ENCODE assay signal across 12 cellular contexts in genomic region chrX:35919536-35920309, GRCh38. TPM values are rescaled to one million over a fixed set of nuclear protein-coding genes. Genes with fewer than 3 reads are reported as not detected.
DNase-seq lines count a peak whose midpoint lies in the region; ATAC-seq, FAIRE-seq and TF ChIP-seq lines count a peak whose summit lies in the region.
"Had no signal": no experiment of that assay in that cellular context is flagged by ENCODE, and none has a peak within 500 bp of the region (broad histone marks: within the 10 kb centered on the region; RNA-seq: fewer than 3 reads in every experiment).

Gene CFAP47, plus strand, starts transcription at chrX:35919734. Its CDS starts 66 bp downstream, at chrX:35919800.

- FAIRE-seq in RCC 7860 (lab: Jason Lieb, UNC), result no peak

- intact Hi-C loops in spleen (cut with DNase I; ENCODE audit: low total_unique reads), result no loop called here

- 6 to 34% (median 21%) methylated on average over 14 to 38 of the region's 38 CpGs for WGBS in spleen, 5 donors

- H3K9me3 Mint-ChIP-seq in WTC11, result no peaks in the 10 kb centered on the region
- peaks cover 1% of the 10 kb centered on the region for H3K9me3 Mint-ChIP-seq in activated naive CD4-positive, alpha-beta T cell treated with anti-CD3 and anti-CD28 coated beads, Interleukin-2, amount 10 ng/mL, durations not matched to agents 7 days and 5 days
- H3K9me3 Mint-ChIP-seq: activated T-cell treated with anti-CD3 and anti-CD28 coated beads, Interleukin-2, amount 50 U/mL, for 24 hours had no signal

- TF ChIP-seq CTCF in WTC11 (IDR thresholded peaks at IDR 0.05), result no peak
- TF ChIP-seq CTCF in spleen (IDR thresholded peaks at IDR 0.05 in 8 of 11, conservative IDR thresholded peaks at IDR 0.05 in 3 of 11), result no peak

- CTCF ChIA-PET in WTC11 (lab: Charles Lee), result no interaction called here
- CTCF ChIA-PET in activated naive CD4-positive, alpha-beta T cell treated with anti-CD3 and anti-CD28 coated beads, Interleukin-2, amount 10 ng/mL, durations not matched to agents 7 days and 5 days (lab: Charles Lee), result no interaction called here

- no peak within 1 kb of the TSS for H3K27ac ChIP-seq in spleen
- H3K27ac ChIP-seq: 22Rv1 had no signal

- peak within 1 kb of the TSS in 2 of 8 donors; percentile 20 to 49 for H3K4me3 ChIP-seq in spleen

- no peaks in the 10 kb centered on the region for H3K4me1 Mint-ChIP-seq in WTC11
- H3K4me1 Mint-ChIP-seq in activated naive CD4-positive, alpha-beta T cell treated with anti-CD3 and anti-CD28 coated beads, Interleukin-2, amount 10 ng/mL, durations not matched to agents 7 days and 5 days, result no peaks in the 10 kb centered on the region
- H3K4me1 Mint-ChIP-seq: naive B cell had no signal

- H3K4me1 ChIP-seq in spleen, result no peaks in the 10 kb centered on the region

- peak; percentile 97 for ATAC-seq in WTC11

- TF ChIP-seq POLR2A in spleen (IDR thresholded peaks at IDR 0.05), result no peak

- POLR2A ChIA-PET in WTC11 (lab: Charles Lee), result no interaction called here

- H3K9me3 ChIP-seq in spleen, result no peaks in the 10 kb centered on the region

- H3K27ac Mint-ChIP-seq in WTC11, result no peak within 1 kb of the TSS
- H3K27ac Mint-ChIP-seq in activated naive CD4-positive, alpha-beta T cell treated with anti-CD3 and anti-CD28 coated beads, Interleukin-2, amount 10 ng/mL, durations not matched to agents 7 days and 5 days, result no peak within 1 kb of the TSS
- H3K27ac Mint-ChIP-seq: activated T-cell treated with anti-CD3 and anti-CD28 coated beads, Interleukin-2, amount 50 U/mL, for 24 hours; naive B cell had no signal

- H3K36me3 Mint-ChIP-seq in WTC11, result no peaks in the 10 kb centered on the region
- no peaks in the 10 kb centered on the region for H3K36me3 Mint-ChIP-seq in activated naive CD4-positive, alpha-beta T cell treated with anti-CD3 and anti-CD28 coated beads, Interleukin-2, amount 10 ng/mL, durations not matched to agents 7 days and 5 days
- H3K36me3 Mint-ChIP-seq: naive B cell had no signal

- H3K36me3 ChIP-seq in spleen, result no peaks in the 10 kb centered on the region

- DNase-seq in DMS153 (lab: John Stamatoyannopoulos, UW) (peak; percentile 41), DMS153 treated with DMSO at 0.1 percent for 48 hours (lab: John Stamatoyannopoulos, UW; ENCODE audit: unreplicated experiment) (no peak), WTC11 (ENCODE audit: low spot score) (peak; percentile 64), inferior parietal cortex (ENCODE audit: extremely low spot score) (peak; percentile 6), spleen (peak; percentile 63), RCC 7860 (ENCODE audit: low spot score) (no peak)
- DNase-seq in activated naive CD4-positive, alpha-beta T cell treated with anti-CD3 and anti-CD28 coated beads, Interleukin-2, amount 10 ng/mL, durations not matched to agents 7 days and 5 days, result no peak
- no peak for DNase-seq in stimulated activated CD4-positive, alpha-beta T cell treated with anti-CD3 and anti-CD28 coated beads, Interleukin-2, amount 100 ng/mL, for 24 hours
- DNase-seq: activated T-cell treated with anti-CD3 and anti-CD28 coated beads, Interleukin-2, amount 50 U/mL, for 24 hours; naive B cell; NCI-H2171 had no signal

- peaks cover 4% of the 10 kb centered on the region for H3K27me3 Mint-ChIP-seq in WTC11 (ENCODE audit: low read depth)
- no peaks in the 10 kb centered on the region for H3K27me3 Mint-ChIP-seq in activated naive CD4-positive, alpha-beta T cell treated with anti-CD3 and anti-CD28 coated beads, Interleukin-2, amount 10 ng/mL, durations not matched to agents 7 days and 5 days
- H3K27me3 Mint-ChIP-seq: naive B cell had no signal

- H3K27me3 ChIP-seq in spleen (replicated peaks in 1 of 7), result peaks cover 0 to 4% (median 0%) of the 10 kb centered on the region in 7 donors

- peak within 1 kb of the TSS; percentile 68 for H3K4me3 Mint-ChIP-seq in WTC11
- H3K4me3 Mint-ChIP-seq in activated naive CD4-positive, alpha-beta T cell treated with anti-CD3 and anti-CD28 coated beads, Interleukin-2, amount 10 ng/mL, durations not matched to agents 7 days and 5 days, result no peak within 1 kb of the TSS
- H3K4me3 Mint-ChIP-seq: activated T-cell treated with anti-CD3 and anti-CD28 coated beads, Interleukin-2, amount 50 U/mL, for 24 hours; naive B cell had no signal

TF ChIP-seq in WTC11, 78 proteins besides CTCF, POLR2A, EP300 and RAD21:
- TF ChIP-seq ZSCAN18 (CRISPR knock-in tag; IDR thresholded peaks at IDR 0.05), result no peak
- no peak for TF ChIP-seq GABPB1 (CRISPR knock-in tag; IDR thresholded peaks at IDR 0.05)
TF ChIP-seq in WTC11: peak in this region for 0.

RNA-seq across cellular contexts. Expression of gene CFAP47, which starts in this region (rescaled TPM):
- total RNA-seq in WTC11 (2021), result 0.07 TPM in 1 of 3 replicates, not detected in the others
- under 1 TPM in 4 of 7 donors, not detected in 3; 0.09 to 0.33 (median 0.19) TPM for total RNA-seq in spleen
- polyA plus RNA-seq in spleen, result under 1 TPM in 1 of 3 donors, not detected in 2; 0.03 TPM

Comparison
In these comparisons a context has a peak if more than half of its experiments do, and no peak if none do; other contexts are left out.
1. DNase-seq: peak in DMS153 (single experiment) and inferior parietal cortex (single experiment); none in DMS153 treated with DMSO at 0.1 percent for 48 hours (single experiment), RCC 7860 (single experiment), activated naive CD4-positive, alpha-beta T cell treated with anti-CD3 and anti-CD28 coated beads, Interleukin-2, amount 10 ng/mL, durations not matched to agents 7 days and 5 days (single experiment) and stimulated activated CD4-positive, alpha-beta T cell treated with anti-CD3 and anti-CD28 coated beads, Interleukin-2, amount 100 ng/mL, for 24 hours (0 of 2).
2. Peak in DNase-seq and ATAC-seq in WTC11; RNA of the gene not detected or under 1 TPM.
3. Peak in DNase-seq in spleen; RNA of the gene not detected or under 1 TPM.